Comparison of ENCODE assay signal across 33 cellular contexts in the genomic region with DNA sequence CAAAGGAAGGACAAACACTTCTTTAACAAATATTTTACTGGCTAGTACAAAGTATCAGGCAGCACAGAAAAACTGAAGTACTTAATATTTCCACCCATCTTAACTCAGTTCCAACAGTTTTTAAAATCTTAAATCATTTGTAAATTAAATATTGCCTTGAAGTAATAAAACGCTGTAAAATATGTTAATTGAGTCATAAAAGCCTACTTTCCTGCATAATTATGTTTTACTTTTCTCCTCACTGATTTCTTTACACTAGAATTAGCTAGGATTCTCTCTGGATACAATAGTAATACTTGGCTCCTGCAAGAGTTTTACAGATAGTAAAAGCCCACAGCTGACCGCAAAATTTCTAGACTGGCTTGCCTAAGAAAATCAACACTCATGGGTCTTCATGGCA.
"Had no signal": no experiment of that assay in that cellular context is flagged by ENCODE, and none has a peak within 500 bp of the region (broad histone marks: within the 10 kb centered on the region; RNA-seq: fewer than 3 reads in every experiment).

No MANE protein-coding gene starts in this region.

- H3K36me3 ChIP-seq: MG63, SJSA1, WERI-Rb-1 had no signal

- H3K27ac ChIP-seq: SJSA1, WERI-Rb-1 had no signal

- H3K4me3 Mint-ChIP-seq: activated CD4-positive, alpha-beta memory T cell treated with anti-CD3 and anti-CD28 coated beads, Interleukin-2, amount 10 ng/mL, durations not matched to agents 7 days and 5 days; activated CD8-positive, alpha-beta memory T cell treated with anti-CD3 and anti-CD28 coated beads, Interleukin-2, amount 10 ng/mL, durations not matched to agents 7 days and 5 days; activated naive CD4-positive, alpha-beta T cell treated with anti-CD3 and anti-CD28 coated beads, Interleukin-2, amount 50 U/mL, for 24 hours; brain; T-cell had no signal

- H3K4me1 ChIP-seq: SJSA1 had no signal

- H3K9me3 ChIP-seq: MG63, SJSA1 had no signal

- FAIRE-seq: bronchial epithelial cell had no signal

- ATAC-seq: activated CD8-positive, alpha-beta memory T cell treated with anti-CD3 and anti-CD28 coated beads, Interleukin-2, amount 10 ng/mL, durations not matched to agents 7 days and 5 days; Panc1; SK-N-SH treated with all-trans-retinoic acid at 6 μM for 48 hours; T-cell had no signal

- H3K27ac Mint-ChIP-seq: activated CD4-positive, alpha-beta memory T cell treated with anti-CD3 and anti-CD28 coated beads, Interleukin-2, amount 10 ng/mL, durations not matched to agents 7 days and 5 days; activated CD8-positive, alpha-beta memory T cell treated with anti-CD3 and anti-CD28 coated beads, Interleukin-2, amount 10 ng/mL, durations not matched to agents 7 days and 5 days; activated T-helper 2 cell treated with anti-CD3 and anti-CD28 coated beads, Interferon-gamma antibody, Interleukin-2, Interleukin-4, amounts not matched to agents 10 μg/mL and 5 μg/mL and 100 μg/mL, durations not matched to agents 14 hours and 24 hours and 36 hours; T-cell had no signal

- H3K27me3 ChIP-seq: MG63, SJSA1 had no signal

- H3K9me3 Mint-ChIP-seq: activated CD4-positive, alpha-beta memory T cell treated with anti-CD3 and anti-CD28 coated beads, Interleukin-2, amount 10 ng/mL, durations not matched to agents 7 days and 5 days; activated naive CD4-positive, alpha-beta T cell treated with anti-CD3 and anti-CD28 coated beads, Interleukin-2, amount 50 U/mL, for 24 hours; activated T-helper 2 cell treated with anti-CD3 and anti-CD28 coated beads, Interferon-gamma antibody, Interleukin-2, Interleukin-4, amounts not matched to agents 10 μg/mL and 5 μg/mL and 100 μg/mL, durations not matched to agents 14 hours and 24 hours and 36 hours; T-cell had no signal

- H3K4me3 ChIP-seq: MG63, SJSA1 had no signal

- H3K27me3 Mint-ChIP-seq: activated CD4-positive, alpha-beta memory T cell treated with anti-CD3 and anti-CD28 coated beads, Interleukin-2, amount 10 ng/mL, durations not matched to agents 7 days and 5 days; activated CD8-positive, alpha-beta memory T cell treated with anti-CD3 and anti-CD28 coated beads, Interleukin-2, amount 10 ng/mL, durations not matched to agents 7 days and 5 days; activated naive CD4-positive, alpha-beta T cell treated with anti-CD3 and anti-CD28 coated beads, Interleukin-2, amount 50 U/mL, for 24 hours; brain; T-cell had no signal

- DNase-seq: activated CD4-positive, alpha-beta memory T cell treated with anti-CD3 and anti-CD28 coated beads, Interleukin-2, amount 10 ng/mL, durations not matched to agents 7 days and 5 days; activated CD4-positive, alpha-beta T cell treated with anti-CD3 and anti-CD28 coated beads for 1 hour; activated CD4-positive, alpha-beta T cell treated with anti-CD3 and anti-CD28 coated beads for 48 hours; activated CD4-positive, CD25-positive, alpha-beta regulatory T cell; activated CD8-positive, alpha-beta memory T cell treated with anti-CD3 and anti-CD28 coated beads for 24 hours; activated CD8-positive, alpha-beta memory T cell treated with anti-CD3 and anti-CD28 coated beads, Interleukin-2, amount 10 ng/mL, durations not matched to agents 7 days and 5 days; activated CD8-positive, alpha-beta memory T cell treated with anti-CD3 and anti-CD28 coated beads, Interleukin-2, amount 50 U/mL, for 48 hours; activated gamma-delta T cell; activated naive CD4-positive, alpha-beta T cell treated with Interleukin-2 at 50 U/mL for 16 hours; anterior cingulate cortex; caudate nucleus; Kasumi-1; KG1; MG63; NCI-H1048; NCI-H1105 treated with DMSO at 0.1 percent for 48 hours; NCI-H1436; NCI-H1694 treated with DMSO at 0.1 percent for 48 hours; NCI-H2029; NCI-H345; NCI-H524 treated with DMSO at 0.1 percent for 48 hours; SHP77 treated with DMSO at 0.1 percent for 48 hours; T-cell; T-helper 2 cell; T-helper 9 cell; WERI-Rb-1 had no signal
